ENCODE assay signal across 18 cellular contexts in genomic region chr1:45924736-45925135, GRCh38.
A peak's percentile ranks its signal among the peaks of the same experiment; 100 is the strongest.
DNase-seq lines count a peak whose midpoint lies in the region; ATAC-seq, FAIRE-seq and TF ChIP-seq lines count a peak whose summit lies in the region.
"Had no signal": no experiment of that assay in that cellular context is flagged by ENCODE, and none has a peak within 500 bp of the region (broad histone marks: within the 10 kb centered on the region; RNA-seq: fewer than 3 reads in every experiment).

No MANE protein-coding gene starts in this region.

- H3K9me2 ChIP-seq in GM23248 (ENCODE audit: insufficient read depth) (no peaks in the 10 kb centered on the region), OCI-LY7 (ENCODE audit: insufficient read depth, low read length) (no peaks in the 10 kb centered on the region)

- POLR2A ChIA-PET in OCI-LY7 (lab: Charles Lee) = interaction anchor here (0.6 to 1.4 kb wide), 2 partner anchors 8 to 531 kb away, joined by 3 read pairs; no protein-coding TSS in a partner anchor

- H3K27me3 ChIP-seq in GM23248 (replicated peaks; ENCODE audit: insufficient read depth) = no peaks in the 10 kb centered on the region
- no peaks in the 10 kb centered on the region for H3K27me3 ChIP-seq in neuronal stem cell (ENCODE audit: control insufficient read depth in 3 of 3, insufficient read depth in 3 of 3, low read depth in 1 of 3, low read length in 3 of 3)
- H3K27me3 ChIP-seq: adrenal gland, foreskin keratinocyte had no signal

- H3K4me3 ChIP-seq in GM23248 = no peak overlapping the region
- H3K4me3 ChIP-seq in OCI-LY7 (ENCODE audit: low read depth, low read length, poor library complexity, severe bottlenecking) = no peak overlapping the region
- H3K4me3 ChIP-seq in epithelial cell of esophagus (ENCODE audit: low read length) = no peak overlapping the region
- no peak overlapping the region for H3K4me3 ChIP-seq in mucosa of descending colon
- no peak overlapping the region for H3K4me3 ChIP-seq in neuronal stem cell (ENCODE audit: low read length in 2 of 2)
- H3K4me3 ChIP-seq: adrenal gland, skin epidermis had no signal

- no peaks in the 10 kb centered on the region for H4K20me1 ChIP-seq in GM23248 (ENCODE audit: insufficient read depth)
- H4K20me1 ChIP-seq in OCI-LY7 (ENCODE audit: insufficient read depth, low read length) = peaks cover 4% of the 10 kb centered on the region; the same call in 1 of the 2 replicates

- in situ Hi-C loops in GM23248 (cut with MboI) = no loop called here

- ATAC-seq in mucosa of descending colon (peak; percentile 80), GM18511 (IDR thresholded peaks at IDR 0.05; ENCODE audit: unreplicated experiment) (no peak)
- ATAC-seq: foreskin keratinocyte had no signal

- no peak overlapping the region for H2BK15ac ChIP-seq in neuronal stem cell (ENCODE audit: low read length)

- H2BK12ac ChIP-seq in neuronal stem cell (ENCODE audit: low read length) = no peak overlapping the region

- H3K9me3 ChIP-seq in GM23248 (ENCODE audit: low read depth) (no peaks in the 10 kb centered on the region), OCI-LY7 (ENCODE audit: low read length) (no peaks in the 10 kb centered on the region), mucosa of descending colon (no peaks in the 10 kb centered on the region), neuronal stem cell (replicated peaks in 1 of 2; ENCODE audit: control insufficient read depth in 2 of 2, insufficient read depth in 1 of 2, low read depth in 1 of 2, low read length in 2 of 2) (peaks cover 0 to 7% of the 10 kb centered on the region in 2 donors)
- H3K9me3 ChIP-seq: adrenal gland had no signal

- H4K8ac ChIP-seq in neuronal stem cell (ENCODE audit: low read depth, low read length) = no peak overlapping the region

- H3K79me2 ChIP-seq in GM23248 (ENCODE audit: insufficient read depth) = peaks cover 9% of the 10 kb centered on the region; the same call in 1 of the 2 replicates
- peaks cover 4% of the 10 kb centered on the region; the same call in 1 of the 2 replicates for H3K79me2 ChIP-seq in OCI-LY7 (ENCODE audit: insufficient read depth, low read depth, low read length)

- H3K4me2 ChIP-seq in GM23248 (ENCODE audit: unreplicated experiment) = no peak overlapping the region
- H3K4me2 ChIP-seq in OCI-LY7 (ENCODE audit: low read length) = peak overlapping the region; percentile 59
- no peak overlapping the region for H3K4me2 ChIP-seq in neuronal stem cell (ENCODE audit: insufficient read depth, low read length, poor library complexity, severe bottlenecking)

- no peak overlapping the region for H4K91ac ChIP-seq in neuronal stem cell (ENCODE audit: low read depth, low read length, poor library complexity)

- H3K9ac ChIP-seq in GM23248 = no peak overlapping the region
- H3K9ac ChIP-seq in neuronal stem cell (ENCODE audit: low read depth, low read length, poor library complexity) = no peak overlapping the region

- H2BK120ac ChIP-seq in neuronal stem cell (ENCODE audit: low read depth, low read length) = no peak overlapping the region

- no peak overlapping the region for H3K14ac ChIP-seq in neuronal stem cell (ENCODE audit: low read length)

- BruUV-seq in OCI-LY7 (replicated peaks; lab: Mats Ljungman, UMichigan) = no TSS peak

- H2AFZ ChIP-seq in GM23248 (no peak overlapping the region), OCI-LY7 (ENCODE audit: low read length) (no peak overlapping the region), neuronal stem cell (ENCODE audit: low read length) (no peak overlapping the region)

- FAIRE-seq in frontal cortex (lab: Jason Lieb, UNC) = no peak

- H3K79me1 ChIP-seq in neuronal stem cell (ENCODE audit: low read depth, low read length) = peaks cover 5% of the 10 kb centered on the region

- H3K36me3 ChIP-seq in GM23248 (ENCODE audit: low read depth) (no peaks in the 10 kb centered on the region), OCI-LY7 (ENCODE audit: insufficient read depth, low read length) (peaks cover 19% of the 10 kb centered on the region), mucosa of descending colon (ENCODE audit: low read depth) (no peaks in the 10 kb centered on the region), neuronal stem cell (replicated peaks in 1 of 2; ENCODE audit: control insufficient read depth in 2 of 2, insufficient read depth in 2 of 2, low read length in 2 of 2) (no peaks in the 10 kb centered on the region)
- H3K36me3 ChIP-seq: adrenal gland had no signal

- peaks cover 12% of the 10 kb centered on the region for H3K4me1 ChIP-seq in GM23248 (ENCODE audit: insufficient read depth)
- H3K4me1 ChIP-seq in OCI-LY7 (ENCODE audit: insufficient read depth, low read length, poor library complexity, severe bottlenecking) = peaks cover 44% of the 10 kb centered on the region
- H3K4me1 ChIP-seq in mucosa of descending colon (ENCODE audit: low read depth) = peaks cover 7% of the 10 kb centered on the region
- H3K4me1 ChIP-seq in neuronal stem cell (ENCODE audit: control insufficient read depth in 2 of 2, insufficient read depth in 1 of 2, low read depth in 1 of 2, low read length in 2 of 2) = peaks cover 16 to 18% of the 10 kb centered on the region in 2 donors
- H3K4me1 ChIP-seq: foreskin keratinocyte had no signal

- no peak overlapping the region for H3K4ac ChIP-seq in neuronal stem cell (ENCODE audit: low read length)

- no peak overlapping the region for H3K18ac ChIP-seq in neuronal stem cell (ENCODE audit: low read length)

- no peak for TF ChIP-seq CTCF in OCI-LY7 (conservative IDR thresholded peaks at IDR 0.05; ENCODE audit: low read length)
- no peak for TF ChIP-seq CTCF in epithelial cell of esophagus (IDR thresholded peaks at IDR 0.05; ENCODE audit: insufficient read depth, low read depth, low read length, missing control alignments)
- no peak for TF ChIP-seq CTCF in mucosa of descending colon (IDR thresholded peaks at IDR 0.05)

- H3F3A ChIP-seq in GM23248 (ENCODE audit: insufficient read depth) = peaks cover 19% of the 10 kb centered on the region

- H2BK5ac ChIP-seq in neuronal stem cell (ENCODE audit: low read length) = no peak overlapping the region

- intact Hi-C loops in OCI-LY7 (cut with micrococcal nuclease; ENCODE audit: unreplicated experiment) (no loop called here), mucosa of descending colon (cut with DNase I, micrococcal nuclease) (no loop called here)

- H2AK5ac ChIP-seq in neuronal stem cell (ENCODE audit: low read depth, low read length) = no peak overlapping the region

- DNase-seq in GM23248 (peak; percentile 45), OCI-LY7 (ENCODE audit: low spot score) (no peak), epithelial cell of esophagus (ENCODE audit: low read depth) (peak; percentile 17), mucosa of descending colon (no peak), neuronal stem cell (ENCODE audit: low spot score) (no peak), NCI-H2029 treated with DMSO at 0.1 percent for 48 hours (lab: John Stamatoyannopoulos, UW) (no peak), frontal cortex (ENCODE audit: low spot score in 2 of 2) (no peak)
- DNase-seq: activated CD4-positive, alpha-beta memory T cell treated with anti-CD3 and anti-CD28 coated beads for 36 hours; adrenal gland; cortex of kidney; H7; immature natural killer cell; NCI-H1436 treated with DMSO at 0.1 percent for 48 hours; nucleus accumbens; stimulated activated naive CD4-positive, alpha-beta T cell had no signal

- no peak overlapping the region for H3K23ac ChIP-seq in neuronal stem cell (ENCODE audit: low read depth, low read length, poor library complexity)

- 93 to 94% methylated on average over 1 of the region's 1 CpG for WGBS in GM23248 (ENCODE audit: low coverage in 1 of 2, low lambda C conversion rate in 2 of 2, missing lambda C conversion rate in 2 of 2), 2 experiments
- no CpG with 5 or more reads among the region's 1 CpG for WGBS in neuronal stem cell (ENCODE audit: extremely low coverage in 2 of 2, insufficient read length in 2 of 2, insufficient replicate concordance in 1 of 2), 2 donors

- CTCF ChIA-PET in OCI-LY7 (lab: Charles Lee; ENCODE audit: unreplicated experiment) = no interaction called here

- H3K27ac ChIP-seq in GM23248 (no peak overlapping the region), OCI-LY7 (ENCODE audit: low read depth, low read length, poor library complexity, severe bottlenecking) (peak overlapping the region; percentile 72), neuronal stem cell (replicated peaks; ENCODE audit: low read length) (no peak overlapping the region)
- H3K27ac ChIP-seq: adrenal gland, foreskin keratinocyte, skin epidermis had no signal

Comparison
In these comparisons a context has a peak if more than half of its experiments do, and no peak if none do; other contexts are left out.
1. DNase-seq: peak in GM23248 (single experiment) and epithelial cell of esophagus (single experiment); none in OCI-LY7 (single experiment), mucosa of descending colon (0 of 3), neuronal stem cell (single experiment), NCI-H2029 treated with DMSO at 0.1 percent for 48 hours (single experiment) and frontal cortex (0 of 2).